Comparison of ENCODE assay signal across 12 cellular contexts in the genomic region with DNA sequence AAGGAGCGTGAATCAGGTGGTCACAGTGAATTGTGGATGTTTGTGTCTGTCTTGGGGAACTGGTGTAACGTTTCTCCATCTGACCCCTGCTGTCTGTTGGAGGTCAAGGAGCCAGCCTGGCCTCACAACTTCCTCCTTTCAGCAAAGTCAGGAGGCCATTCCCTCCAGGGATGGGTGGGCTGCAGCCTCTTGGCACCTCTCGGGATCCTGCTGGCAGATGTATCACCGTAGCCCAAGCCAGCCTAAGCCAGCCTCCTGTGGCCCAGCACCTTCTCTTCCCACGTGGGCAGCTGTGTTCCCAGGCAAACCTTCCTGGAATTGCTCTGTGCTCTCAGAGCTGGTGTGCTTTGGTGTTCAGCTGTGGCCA. TPM values are rescaled to one million over a fixed set of nuclear protein-coding genes. Genes with fewer than 3 reads are reported as not detected.
DNase-seq lines count a peak whose midpoint lies in the region; ATAC-seq, FAIRE-seq and TF ChIP-seq lines count a peak whose summit lies in the region.
"Had no signal": no experiment of that assay in that cellular context is flagged by ENCODE, and none has a peak within 500 bp of the region (broad histone marks: within the 10 kb centered on the region; RNA-seq: fewer than 3 reads in every experiment).

No MANE protein-coding gene starts in this region.

- peak overlapping the region in 1 of 4 donors; percentile 52 for H3K4me3 Mint-ChIP-seq in IgD-negative memory B cell
- H3K4me3 Mint-ChIP-seq in activated T-helper 2 cell treated with anti-CD3 and anti-CD28 coated beads, Interferon-gamma antibody, Interleukin-2, Interleukin-4, amounts not matched to agents 10 μg/mL and 5 μg/mL and 100 μg/mL, durations not matched to agents 14 hours and 24 hours and 36 hours (ENCODE audit: low read depth) = peak overlapping the region; percentile 95
- no peak overlapping the region for H3K4me3 Mint-ChIP-seq in neural crest cell
- H3K4me3 Mint-ChIP-seq: T-helper 1 cell treated with Interleukin-12 subunit alpha and Interleukin-12 subunit beta and Interleukin-4 antibody, amounts not matched to agents 30 μg/mL and 1 μg/mL, for 36 hours had no signal

- H3K36me3 Mint-ChIP-seq in IgD-negative memory B cell (peaks cover 9% of the 10 kb centered on the region), neural crest cell (ENCODE audit: low read depth) (peaks cover 4% of the 10 kb centered on the region)
- peaks cover 31% of the 10 kb centered on the region for H3K36me3 Mint-ChIP-seq in activated T-helper 2 cell treated with anti-CD3 and anti-CD28 coated beads, Interferon-gamma antibody, Interleukin-2, Interleukin-4, amounts not matched to agents 10 μg/mL and 5 μg/mL and 100 μg/mL, durations not matched to agents 14 hours and 24 hours and 36 hours (ENCODE audit: low read depth)

- in situ Hi-C loops in GM13976 (cut with MboI; ENCODE audit: low sequenced_read_pairs, unreplicated experiment) = no loop called here

- ATAC-seq in HG02884 (IDR thresholded peaks at IDR 0.05; ENCODE audit: unreplicated experiment) = no peak

- peak overlapping the region; percentile 6 to 21 (median 16) for H3K27ac Mint-ChIP-seq in IgD-negative memory B cell
- H3K27ac Mint-ChIP-seq in activated T-helper 2 cell treated with anti-CD3 and anti-CD28 coated beads, Interferon-gamma antibody, Interleukin-2, Interleukin-4, amounts not matched to agents 10 μg/mL and 5 μg/mL and 100 μg/mL, durations not matched to agents 14 hours and 24 hours and 36 hours = peak overlapping the region; percentile 92
- H3K27ac Mint-ChIP-seq in neural crest cell (ENCODE audit: unreplicated experiment) = peak overlapping the region; percentile 6

- H3K4me1 Mint-ChIP-seq in IgD-negative memory B cell (peaks cover 45 to 55% (median 50%) of the 10 kb centered on the region in 3 donors), neural crest cell (peaks cover 44% of the 10 kb centered on the region)
- peaks cover 51% of the 10 kb centered on the region for H3K4me1 Mint-ChIP-seq in activated T-helper 2 cell treated with anti-CD3 and anti-CD28 coated beads, Interferon-gamma antibody, Interleukin-2, Interleukin-4, amounts not matched to agents 10 μg/mL and 5 μg/mL and 100 μg/mL, durations not matched to agents 14 hours and 24 hours and 36 hours (ENCODE audit: low read depth)

- H3K27me3 Mint-ChIP-seq in IgD-negative memory B cell = no peaks in the 10 kb centered on the region
- no peaks in the 10 kb centered on the region for H3K27me3 Mint-ChIP-seq in activated T-helper 2 cell treated with anti-CD3 and anti-CD28 coated beads, Interferon-gamma antibody, Interleukin-2, Interleukin-4, amounts not matched to agents 10 μg/mL and 5 μg/mL and 100 μg/mL, durations not matched to agents 14 hours and 24 hours and 36 hours (ENCODE audit: low read depth)
- no peaks in the 10 kb centered on the region for H3K27me3 Mint-ChIP-seq in neural crest cell (ENCODE audit: low read depth)

- H3K9me3 Mint-ChIP-seq in IgD-negative memory B cell (peaks cover 0 to 7% (median 7%) of the 10 kb centered on the region in 3 donors), neural crest cell (no peaks in the 10 kb centered on the region)
- H3K9me3 Mint-ChIP-seq in activated T-helper 2 cell treated with anti-CD3 and anti-CD28 coated beads, Interferon-gamma antibody, Interleukin-2, Interleukin-4, amounts not matched to agents 10 μg/mL and 5 μg/mL and 100 μg/mL, durations not matched to agents 14 hours and 24 hours and 36 hours = peaks cover 5% of the 10 kb centered on the region

- intact Hi-C loops in activated T-helper 2 cell treated with anti-CD3 and anti-CD28 coated beads, Interferon-gamma antibody, Interleukin-2, Interleukin-4, amounts not matched to agents 10 μg/mL and 5 μg/mL and 100 μg/mL, durations not matched to agents 14 hours and 24 hours and 36 hours (cut with micrococcal nuclease) = loop anchor here (5.0 kb wide), 1 partner anchor 61 kb away; no protein-coding TSS in a partner anchor

- DNase-seq in NCI-H2029 (lab: John Stamatoyannopoulos, UW) (peak; percentile 8), NCI-H2029 treated with DMSO at 0.1 percent for 48 hours (lab: John Stamatoyannopoulos, UW) (no peak), neural crest cell (ENCODE audit: low read depth, low spot score) (no peak), HTR-8/SVneo (ENCODE audit: insufficient read length, low spot score) (no peak), GM13976 (ENCODE audit: low spot score) (no peak)
- no peak for DNase-seq in activated T-helper 2 cell treated with anti-CD3 and anti-CD28 coated beads, Interferon-gamma antibody, Interleukin-2, Interleukin-4, amounts not matched to agents 10 μg/mL and 5 μg/mL and 100 μg/mL, durations not matched to agents 14 hours and 24 hours and 36 hours (ENCODE audit: low spot score)
- DNase-seq: NCI-H510A treated with DMSO at 0.1 percent for 48 hours had no signal

- no peak for TF ChIP-seq CTCF in neural crest cell (conservative IDR thresholded peaks at IDR 0.05)
- no peak for TF ChIP-seq CTCF in GM13976 (IDR thresholded peaks at IDR 0.05; ENCODE audit: borderline replicate concordance, control extremely low read depth, extremely low read depth, insufficient read depth, missing control alignments)

- FAIRE-seq in HTR-8/SVneo (lab: Jason Lieb, UNC) = no peak
- FAIRE-seq: A204.1, endometrium had no signal

RNA-seq across cellular contexts. Expression of gene HPCAL1, which starts 30.5 kb away (rescaled TPM):
- polyA plus RNA-seq in IgD-negative memory B cell = 89.2 TPM
- total RNA-seq in activated T-helper 2 cell treated with anti-CD3 and anti-CD28 coated beads, Interferon-gamma antibody, Interleukin-2, Interleukin-4, amounts not matched to agents 10 μg/mL and 5 μg/mL and 100 μg/mL, durations not matched to agents 14 hours and 24 hours and 36 hours = 102 and 110 TPM in 2 replicates
- 16.2 and 17.3 TPM in 2 replicates for total RNA-seq in neural crest cell

Comparison
In these comparisons a context has a peak if more than half of its experiments do, and no peak if none do; other contexts are left out.
1. H3K27ac Mint-ChIP-seq: peak in every context shown above with its lines; median percentile 92 in activated T-helper 2 cell treated with anti-CD3 and anti-CD28 coated beads, Interferon-gamma antibody, Interleukin-2, Interleukin-4, amounts not matched to agents 10 μg/mL and 5 μg/mL and 100 μg/mL, durations not matched to agents 14 hours and 24 hours and 36 hours; 16 in IgD-negative memory B cell; 6 in neural crest cell.